Comparison of ENCODE assay signal across 8 cellular contexts in genomic region chr16:88815901-88816589, GRCh38. TPM values are rescaled to one million over a fixed set of nuclear protein-coding genes. Genes with fewer than 3 reads are reported as not detected.
DNase-seq lines count a peak whose midpoint lies in the region; TF ChIP-seq lines count a peak whose summit lies in the region.

No MANE protein-coding gene starts in this region.

- no peak overlapping the region for H3K4me3 ChIP-seq in fibroblast of villous mesenchyme (ENCODE audit: low read depth, low read length)

- TF ChIP-seq CTCF in fibroblast of villous mesenchyme (IDR thresholded peaks at IDR 0.05; ENCODE audit: insufficient read depth, low read depth, low read length), result peak; percentile 62

- DNase-seq in NCI-H2196 (lab: John Stamatoyannopoulos, UW; ENCODE audit: unreplicated experiment) (peak; percentile 31), NCI-H2196 treated with DMSO at 0.1 percent for 48 hours (lab: John Stamatoyannopoulos, UW; ENCODE audit: unreplicated experiment) (no peak), NCI-H1417 treated with DMSO at 0.1 percent for 48 hours (lab: John Stamatoyannopoulos, UW) (peak; percentile 11), fibroblast of villous mesenchyme (ENCODE audit: low read depth) (no peak), GOT3 (lab: John Stamatoyannopoulos, UW) (no peak), OCI-M2 (lab: John Stamatoyannopoulos, UW; ENCODE audit: unreplicated experiment) (no peak)
- DNase-seq in activated CD8-positive, alpha-beta memory T cell treated with anti-CD3 and anti-CD28 coated beads, Interleukin-2, amount 50 U/mL, for 48 hours, result peak; percentile 84
- peak; percentile 55 for DNase-seq in stimulated activated CD4-positive, alpha-beta T cell treated with anti-CD3 and anti-CD28 coated beads, Interleukin-1b, Interleukin-23, amount 100 ng/mL, for 48 hours

RNA-seq across cellular contexts. Expression of gene APRT, which starts 4.3 kb away (rescaled TPM):
- 39.7 and 46.1 TPM in 2 replicates for total RNA-seq in fibroblast of villous mesenchyme

RNA-seq across cellular contexts. Expression of gene CDT1, which starts 12.5 kb away (rescaled TPM):
- total RNA-seq in fibroblast of villous mesenchyme, result 7.8 and 12.6 TPM in 2 replicates

RNA-seq across cellular contexts. Expression of gene PIEZO1, which starts 31.0 kb away (rescaled TPM):
- total RNA-seq in fibroblast of villous mesenchyme, result 196 and 197 TPM in 2 replicates

RNA-seq across cellular contexts. Expression of gene GALNS, which starts 40.7 kb away (rescaled TPM):
- 24.8 and 26.3 TPM in 2 replicates for total RNA-seq in fibroblast of villous mesenchyme

RNA-seq across cellular contexts. Expression of gene TRAPPC2L, which starts 40.9 kb away (rescaled TPM):
- total RNA-seq in fibroblast of villous mesenchyme, result 34.5 and 49.6 TPM in 2 replicates

Comparison
In these comparisons a context has a peak if more than half of its experiments do, and no peak if none do; other contexts are left out.
1. DNase-seq: peak in NCI-H2196 (single experiment), NCI-H1417 treated with DMSO at 0.1 percent for 48 hours (single experiment), activated CD8-positive, alpha-beta memory T cell treated with anti-CD3 and anti-CD28 coated beads, Interleukin-2, amount 50 U/mL, for 48 hours (single experiment) and stimulated activated CD4-positive, alpha-beta T cell treated with anti-CD3 and anti-CD28 coated beads, Interleukin-1b, Interleukin-23, amount 100 ng/mL, for 48 hours (single experiment); none in NCI-H2196 treated with DMSO at 0.1 percent for 48 hours (single experiment), fibroblast of villous mesenchyme (single experiment), GOT3 (single experiment) and OCI-M2 (single experiment).